ENCODE assay signal across 1 cellular context in the genomic region with DNA sequence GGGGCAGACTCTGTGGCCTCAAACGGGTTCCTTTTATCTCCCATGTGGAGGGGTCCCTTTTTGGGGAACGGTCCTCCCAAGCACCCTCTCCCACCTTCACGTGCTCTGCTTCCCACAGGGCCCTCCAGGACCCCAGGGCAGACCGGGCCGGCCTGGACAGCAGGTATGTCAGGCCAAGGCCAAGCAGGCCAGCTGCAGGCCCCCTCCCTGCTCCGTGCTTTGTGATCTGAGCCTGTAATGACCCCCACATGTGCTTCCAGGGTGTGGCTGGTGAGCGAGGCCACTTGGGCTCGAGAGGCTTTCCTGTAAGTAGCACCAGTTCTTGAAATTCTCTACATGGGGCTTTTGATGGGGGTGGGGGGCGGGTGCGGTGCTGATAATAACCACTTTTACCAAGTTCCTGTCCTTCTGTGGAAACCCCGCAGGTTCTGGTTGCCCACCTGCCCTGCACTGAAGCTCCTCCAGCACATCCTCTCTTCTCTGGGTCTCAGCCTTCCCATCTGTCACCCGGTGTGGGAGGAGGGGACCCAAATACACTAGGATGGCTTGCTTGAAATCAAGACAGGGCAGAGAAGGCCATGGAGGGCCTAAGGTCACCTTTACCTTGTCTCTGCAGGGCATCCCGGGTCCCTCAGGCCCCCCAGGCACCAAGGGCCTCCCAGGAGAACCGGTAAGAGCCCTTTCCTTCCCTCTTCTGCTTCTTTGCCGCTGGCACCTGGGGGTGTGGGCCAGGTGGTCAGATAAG.
TF ChIP-seq lines count a peak whose summit lies in the region.

No MANE protein-coding gene starts in this region.

TF ChIP-seq in HepG2, 621 proteins besides CTCF, POLR2A, EP300 and RAD21:
- TF ChIP-seq ZNF747 (CRISPR knock-in tag; IDR thresholded peaks at IDR 0.05; ENCODE audit: borderline replicate concordance): no peak
- TF ChIP-seq RFXANK (CRISPR knock-in tag; IDR thresholded peaks at IDR 0.05): no peak
- TF ChIP-seq PCBP2 (optimal IDR thresholded peaks at IDR 0.05; ENCODE audit: low read depth, low read length, poor library complexity, severe bottlenecking): no peak
- TF ChIP-seq ZSCAN21 (CRISPR knock-in tag; IDR thresholded peaks at IDR 0.05; ENCODE audit: borderline replicate concordance): no peak
- TF ChIP-seq AGO2 (optimal IDR thresholded peaks at IDR 0.05; ENCODE audit: low read depth, low read length): peak; percentile 12
- no peak for TF ChIP-seq ZNF121 (CRISPR knock-in tag; IDR thresholded peaks at IDR 0.05)
